ENCODE assay signal across 1 cellular context in the genomic region with DNA sequence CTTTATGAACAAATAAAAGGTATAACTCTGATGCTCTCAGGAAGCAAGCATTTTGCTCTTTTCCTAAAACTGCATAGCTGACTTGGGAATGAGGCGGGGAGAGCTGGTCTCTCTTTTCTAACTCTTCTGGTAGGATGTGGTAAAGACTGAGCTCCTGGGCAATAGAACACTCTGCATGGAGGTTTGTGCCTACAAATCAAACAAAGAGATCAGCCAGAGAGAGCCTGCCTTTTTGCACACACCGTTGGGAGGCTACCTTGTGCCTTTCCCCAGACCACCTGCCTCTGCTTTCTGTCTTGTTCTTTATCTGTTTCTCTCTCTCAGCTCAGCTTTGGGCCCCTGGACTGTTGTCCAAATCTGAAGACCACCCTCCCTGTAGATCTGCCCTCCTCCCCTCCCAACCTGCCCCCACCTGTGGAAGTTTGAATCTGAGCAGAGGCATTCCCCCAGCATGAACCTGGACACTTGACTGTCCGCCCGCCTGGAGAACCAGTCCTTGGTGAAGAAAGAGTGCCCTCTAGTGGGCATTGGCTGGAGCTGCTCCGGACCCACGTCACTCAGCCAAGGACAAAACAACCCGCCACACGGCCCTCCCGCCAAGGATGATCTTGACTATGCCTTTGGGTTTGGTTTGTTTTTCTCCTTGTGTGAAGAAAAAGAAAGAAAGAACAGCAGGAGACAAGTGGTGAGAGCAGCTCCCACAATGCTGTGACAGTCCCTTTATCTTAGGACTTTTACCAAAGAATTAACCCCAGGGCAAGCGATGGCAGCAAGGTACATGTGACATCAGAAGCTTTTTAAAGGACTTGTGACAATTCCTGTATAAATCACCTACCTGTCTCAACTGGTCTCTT.
TF ChIP-seq lines count a peak whose summit lies in the region.

No MANE protein-coding gene starts in this region.

TF ChIP-seq in GM12878, 131 proteins besides CTCF, POLR2A, EP300 and RAD21 (continued from another document):
- TF ChIP-seq, protein P1, sequence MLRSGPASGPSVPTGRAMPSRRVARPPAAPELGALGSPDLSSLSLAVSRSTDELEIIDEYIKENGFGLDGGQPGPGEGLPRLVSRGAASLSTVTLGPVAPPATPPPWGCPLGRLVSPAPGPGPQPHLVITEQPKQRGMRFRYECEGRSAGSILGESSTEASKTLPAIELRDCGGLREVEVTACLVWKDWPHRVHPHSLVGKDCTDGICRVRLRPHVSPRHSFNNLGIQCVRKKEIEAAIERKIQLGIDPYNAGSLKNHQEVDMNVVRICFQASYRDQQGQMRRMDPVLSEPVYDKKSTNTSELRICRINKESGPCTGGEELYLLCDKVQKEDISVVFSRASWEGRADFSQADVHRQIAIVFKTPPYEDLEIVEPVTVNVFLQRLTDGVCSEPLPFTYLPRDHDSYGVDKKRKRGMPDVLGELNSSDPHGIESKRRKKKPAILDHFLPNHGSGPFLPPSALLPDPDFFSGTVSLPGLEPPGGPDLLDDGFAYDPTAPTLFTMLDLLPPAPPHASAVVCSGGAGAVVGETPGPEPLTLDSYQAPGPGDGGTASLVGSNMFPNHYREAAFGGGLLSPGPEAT (IDR thresholded peaks at IDR 0.05; ENCODE audit: low read depth): no peak
- TF ChIP-seq SMC3 (IDR thresholded peaks at IDR 0.05; ENCODE audit: borderline replicate concordance, low read length): peak; percentile 93
- TF ChIP-seq, protein P2, sequence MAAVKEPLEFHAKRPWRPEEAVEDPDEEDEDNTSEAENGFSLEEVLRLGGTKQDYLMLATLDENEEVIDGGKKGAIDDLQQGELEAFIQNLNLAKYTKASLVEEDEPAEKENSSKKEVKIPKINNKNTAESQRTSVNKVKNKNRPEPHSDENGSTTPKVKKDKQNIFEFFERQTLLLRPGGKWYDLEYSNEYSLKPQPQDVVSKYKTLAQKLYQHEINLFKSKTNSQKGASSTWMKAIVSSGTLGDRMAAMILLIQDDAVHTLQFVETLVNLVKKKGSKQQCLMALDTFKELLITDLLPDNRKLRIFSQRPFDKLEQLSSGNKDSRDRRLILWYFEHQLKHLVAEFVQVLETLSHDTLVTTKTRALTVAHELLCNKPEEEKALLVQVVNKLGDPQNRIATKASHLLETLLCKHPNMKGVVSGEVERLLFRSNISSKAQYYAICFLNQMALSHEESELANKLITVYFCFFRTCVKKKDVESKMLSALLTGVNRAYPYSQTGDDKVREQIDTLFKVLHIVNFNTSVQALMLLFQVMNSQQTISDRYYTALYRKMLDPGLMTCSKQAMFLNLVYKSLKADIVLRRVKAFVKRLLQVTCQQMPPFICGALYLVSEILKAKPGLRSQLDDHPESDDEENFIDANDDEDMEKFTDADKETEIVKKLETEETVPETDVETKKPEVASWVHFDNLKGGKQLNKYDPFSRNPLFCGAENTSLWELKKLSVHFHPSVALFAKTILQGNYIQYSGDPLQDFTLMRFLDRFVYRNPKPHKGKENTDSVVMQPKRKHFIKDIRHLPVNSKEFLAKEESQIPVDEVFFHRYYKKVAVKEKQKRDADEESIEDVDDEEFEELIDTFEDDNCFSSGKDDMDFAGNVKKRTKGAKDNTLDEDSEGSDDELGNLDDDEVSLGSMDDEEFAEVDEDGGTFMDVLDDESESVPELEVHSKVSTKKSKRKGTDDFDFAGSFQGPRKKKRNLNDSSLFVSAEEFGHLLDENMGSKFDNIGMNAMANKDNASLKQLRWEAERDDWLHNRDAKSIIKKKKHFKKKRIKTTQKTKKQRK (IDR thresholded peaks at IDR 0.05; ENCODE audit: low read depth, low read length): no peak
